ENCODE assay signal across 11 cellular contexts in genomic region chr9:121283072-121283398, GRCh38. TPM values are rescaled to one million over a fixed set of nuclear protein-coding genes. Genes with fewer than 3 reads are reported as not detected.
DNase-seq lines count a peak whose midpoint lies in the region; ATAC-seq and TF ChIP-seq lines count a peak whose summit lies in the region.
"Had no signal": no experiment of that assay in that cellular context is flagged by ENCODE, and none has a peak within 500 bp of the region (broad histone marks: within the 10 kb centered on the region; RNA-seq: fewer than 3 reads in every experiment).

No MANE protein-coding gene starts in this region.

- H3K4me1 Mint-ChIP-seq in T-cell = peaks cover 5 to 7% (median 6%) of the 10 kb centered on the region in 3 donors

- H3K27ac Mint-ChIP-seq in T-cell = no peak overlapping the region
- H3K27ac Mint-ChIP-seq: activated CD4-positive, alpha-beta memory T cell treated with anti-CD3 and anti-CD28 coated beads, Interleukin-2, amount 10 ng/mL, durations not matched to agents 7 days and 5 days had no signal

- H3K9me3 Mint-ChIP-seq in T-cell = no peaks in the 10 kb centered on the region
- H3K9me3 Mint-ChIP-seq: activated CD4-positive, alpha-beta memory T cell treated with anti-CD3 and anti-CD28 coated beads, Interleukin-2, amount 10 ng/mL, durations not matched to agents 7 days and 5 days; activated naive CD4-positive, alpha-beta T cell treated with anti-CD3 and anti-CD28 coated beads, Interleukin-2, amount 50 U/mL, for 72 hours had no signal

- H3K36me3 Mint-ChIP-seq in T-cell = peaks cover 7% of the 10 kb centered on the region
- H3K36me3 Mint-ChIP-seq: activated naive CD4-positive, alpha-beta T cell treated with anti-CD3 and anti-CD28 coated beads, Interleukin-2, amount 50 U/mL, for 72 hours had no signal

- no peak overlapping the region for H3K4me3 ChIP-seq in heart left ventricle
- no peak overlapping the region for H3K4me3 ChIP-seq in uterus
- H3K4me3 ChIP-seq in BE2C (ENCODE audit: low read depth, low read length) = no peak overlapping the region
- H3K4me3 ChIP-seq: K562 had no signal

- TF ChIP-seq POLR2A in heart left ventricle (IDR thresholded peaks at IDR 0.05) (no peak), uterus (IDR thresholded peaks at IDR 0.05) (peak in 1 of 2 donors; percentile 6)

- H3K27ac ChIP-seq in heart left ventricle (peak overlapping the region; percentile 96 to 100 (median 98)), epithelial cell of prostate (peak overlapping the region; percentile 84), uterus (peak overlapping the region; percentile 97 to 100)

- DNase-seq in heart left ventricle (no peak), cardiac septum (ENCODE audit: low spot score) (no peak), epithelial cell of prostate (ENCODE audit: low read depth, low spot score) (no peak), pons (ENCODE audit: low spot score) (peak; percentile 58), uterus (no peak), T-cell (no peak), COLO829 (ENCODE audit: low spot score) (no peak), BE2C (no peak)
- DNase-seq: activated CD4-positive, alpha-beta memory T cell treated with anti-CD3 and anti-CD28 coated beads, Interleukin-2, amount 10 ng/mL, durations not matched to agents 7 days and 5 days had no signal

- no peak overlapping the region for H3K4me3 Mint-ChIP-seq in T-cell
- H3K4me3 Mint-ChIP-seq: activated CD4-positive, alpha-beta memory T cell treated with anti-CD3 and anti-CD28 coated beads, Interleukin-2, amount 10 ng/mL, durations not matched to agents 7 days and 5 days had no signal

- H3K9me3 ChIP-seq in heart left ventricle = no peaks in the 10 kb centered on the region
- no peaks in the 10 kb centered on the region for H3K9me3 ChIP-seq in uterus
- H3K9me3 ChIP-seq in BE2C = no peaks in the 10 kb centered on the region

- POLR2A ChIA-PET in T-cell (lab: Charles Lee) = interaction anchor here in 1 of 2 donors (0.5 kb wide), 1 partner anchor 76 kb away, joined by 3 read pairs; no protein-coding TSS in a partner anchor

- 69 to 89% (median 74%) methylated on average over 2 of the region's 2 CpGs for WGBS in heart left ventricle, 4 donors

- no peak for ATAC-seq in heart left ventricle
- ATAC-seq in T-cell (replicated peaks in 1 of 4) = no peak
- ATAC-seq: activated naive CD4-positive, alpha-beta T cell treated with anti-CD3 and anti-CD28 coated beads, Interleukin-2, amount 50 U/mL, for 72 hours; K562 had no signal

- no peaks in the 10 kb centered on the region for H3K27me3 ChIP-seq in heart left ventricle
- H3K27me3 ChIP-seq in uterus = no peaks in the 10 kb centered on the region
- no peaks in the 10 kb centered on the region for H3K27me3 ChIP-seq in BE2C

- H3K4me1 ChIP-seq in heart left ventricle (peaks cover 50 to 100% (median 98%) of the 10 kb centered on the region in 12 donors), uterus (peaks cover 75 to 78% of the 10 kb centered on the region in 2 donors), BE2C (no peaks in the 10 kb centered on the region; the same call in 1 of the 2 replicates)

- H3K27me3 Mint-ChIP-seq in T-cell = no peaks in the 10 kb centered on the region
- H3K27me3 Mint-ChIP-seq: activated CD4-positive, alpha-beta memory T cell treated with anti-CD3 and anti-CD28 coated beads, Interleukin-2, amount 10 ng/mL, durations not matched to agents 7 days and 5 days had no signal

- TF ChIP-seq CTCF in heart left ventricle (IDR thresholded peaks at IDR 0.05) = no peak
- TF ChIP-seq CTCF in uterus (IDR thresholded peaks at IDR 0.05) = no peak
- no peak for TF ChIP-seq CTCF in BE2C (IDR thresholded peaks at IDR 0.05; ENCODE audit: low read depth, low read length)

- intact Hi-C loops in heart left ventricle (cut with DNase I) = loop anchor here in 5 of 10 donors (5.0 kb wide), 3 partner anchors 34 to 94 kb away; partner anchors contain the start of gene STOM (in 3 of the 5)
- intact Hi-C loops in cardiac septum (cut with DNase I) = loop anchor here (5.0 kb wide), 1 partner anchor 89 kb away; the partner anchor contains the start of gene STOM
- intact Hi-C loops in uterus (cut with DNase I; ENCODE audit: low total_unique reads) = no loop called here

- peaks cover 0 to 6% (median 0%) of the 10 kb centered on the region in 9 donors for H3K36me3 ChIP-seq in heart left ventricle
- H3K36me3 ChIP-seq in uterus = no peaks in the 10 kb centered on the region
- no peaks in the 10 kb centered on the region for H3K36me3 ChIP-seq in BE2C

- CTCF ChIA-PET in T-cell (lab: Charles Lee) = interaction anchor here in 1 of 2 donors (1.0 kb wide), 1 partner anchor 16 kb away, joined by 3 read pairs; no protein-coding TSS in a partner anchor

RNA-seq across cellular contexts. Expression of gene GSN, which starts 15.1 kb away (rescaled TPM):
- total RNA-seq in heart left ventricle = 1,000 to 10,000 TPM in 2 of 9 donors, 100 to 1,000 TPM in 7; 422 to 2,088 (median 703) TPM
- 100 to 1,000 TPM; 379 to 481 TPM for polyA plus RNA-seq in heart left ventricle
- 855 TPM for total RNA-seq in cardiac septum
- total RNA-seq in uterus = 1,000 to 10,000 TPM in 2 of 4 donors, 100 to 1,000 TPM in 2; 567 to 1,619 (median 884) TPM
- total RNA-seq in T-cell = 1 to 10 TPM; 6.3 to 8.8 (median 8.4) TPM
- polyA plus RNA-seq in BE2C (2012; ENCODE audit: insufficient read depth, insufficient read length, low read depth) = 2.2 TPM

Comparison
In these comparisons a context has a peak if more than half of its experiments do, and no peak if none do; other contexts are left out.
1. RNA of gene GSN, which starts 15.1 kb away (total RNA-seq): 567 to 1,619 TPM in uterus, 855 TPM in cardiac septum (single experiment) and 422 to 2,088 TPM in heart left ventricle; 6.3 to 8.8 TPM in T-cell; every median in the first group is over 10 times any median in the second.
2. Peak in every context shown above with its lines, with median percentiles within 50 percentile points of each other: H3K27ac ChIP-seq.